In genomic region chr6:53894086-53894485, GRCh38 we compare ENCODE assay signal across 8 cellular contexts.
DNase-seq lines count a peak whose midpoint lies in the region; ATAC-seq and TF ChIP-seq lines count a peak whose summit lies in the region.

No MANE protein-coding gene starts in this region.

- H3K9me3 ChIP-seq in AG04450 (ENCODE audit: control insufficient read depth, insufficient read depth, low read length) (no peaks in the 10 kb centered on the region), transverse colon (no peaks in the 10 kb centered on the region), right lobe of liver (no peaks in the 10 kb centered on the region)

- WGBS in transverse colon (ENCODE audit: low coverage in 1 of 2), 2 donors: 31% methylated on average over 2 of the region's 2 CpGs; no CpG with 5 or more reads in 1 of the 2 donors
- WGBS in right lobe of liver (ENCODE audit: insufficient coverage, low coverage, low lambda C conversion rate, missing lambda C conversion rate): no CpG with 5 or more reads among the region's 2 CpGs

- H3K4me3 ChIP-seq in AG04450 (ENCODE audit: low read depth, low read length) (no peak overlapping the region), transverse colon (no peak overlapping the region), right lobe of liver (no peak overlapping the region)

- in situ Hi-C loops in transverse colon (cut with MboI; ENCODE audit: low pct_ligation_motif_present in 1 of 4, low pct_unique_long_range_greater_than_20kb in 1 of 4, low sequenced_read_pairs in 3 of 4): no loop called here

- intact Hi-C loops in transverse colon (cut with DNase I; ENCODE audit: low total_unique reads): loop anchor here (1.0 kb wide), 1 partner anchor 99 kb away; the partner anchor contains the start of gene LRRC1
- intact Hi-C loops in right lobe of liver (cut with DNase I): no loop called here

- no peaks in the 10 kb centered on the region for H3K4me1 ChIP-seq in transverse colon
- no peaks in the 10 kb centered on the region for H3K4me1 ChIP-seq in right lobe of liver

- H3K27me3 ChIP-seq in AG04450 (ENCODE audit: control insufficient read depth, insufficient read depth, low read length): no peaks in the 10 kb centered on the region
- no peaks in the 10 kb centered on the region for H3K27me3 ChIP-seq in transverse colon
- no peaks in the 10 kb centered on the region for H3K27me3 ChIP-seq in right lobe of liver

- POLR2A ChIA-PET in AG04450 (lab: Yijun Ruan, JAX): no interaction called here

- CTCF ChIA-PET in AG04450 (lab: Charles Lee): no interaction called here

- DNase-seq in AG04450 (ENCODE audit: low read depth, low spot score) (peak; percentile 6), NCI-H82 (lab: John Stamatoyannopoulos, UW) (peak; percentile 73), fibroblast of gingiva (ENCODE audit: low read depth) (peak; percentile 38), transverse colon (peak; percentile 18), GM19240 (ENCODE audit: insufficient read length, low spot score) (no peak), right lobe of liver (no peak)

- peak; percentile 65 for ATAC-seq in GM18517 (IDR thresholded peaks at IDR 0.05; ENCODE audit: unreplicated experiment)
- peak; percentile 63 for ATAC-seq in HG03045 (IDR thresholded peaks at IDR 0.05; ENCODE audit: unreplicated experiment)
- no peak for ATAC-seq in right lobe of liver

- TF ChIP-seq CTCF in AG04450 (IDR thresholded peaks at IDR 0.05; ENCODE audit: low read depth, low read length) (no peak), transverse colon (IDR thresholded peaks at IDR 0.05) (no peak), right lobe of liver (IDR thresholded peaks at IDR 0.05) (no peak)

- TF ChIP-seq POLR2A in transverse colon (IDR thresholded peaks at IDR 0.05) (no peak), right lobe of liver (IDR thresholded peaks at IDR 0.05) (no peak)

- H3K36me3 ChIP-seq in transverse colon (peaks cover 0 to 6% (median 3%) of the 10 kb centered on the region in 4 donors), right lobe of liver (no peaks in the 10 kb centered on the region)

- no peak for TF ChIP-seq EP300 in transverse colon (IDR thresholded peaks at IDR 0.05; ENCODE audit: low read depth)

- H3K27ac ChIP-seq in AG04450 (ENCODE audit: low read depth, low read length) (no peak overlapping the region), transverse colon (peak overlapping the region in 1 of 4 donors; percentile 9), right lobe of liver (no peak overlapping the region)

Comparison
In these comparisons a context has a peak if more than half of its experiments do, and no peak if none do; other contexts are left out.
1. DNase-seq: peak in AG04450 (single experiment), NCI-H82 (single experiment), fibroblast of gingiva (single experiment) and transverse colon (single experiment); none in GM19240 (single experiment) and right lobe of liver (0 of 3).
2. ATAC-seq: peak in GM18517 (single experiment) and HG03045 (single experiment); none in right lobe of liver (0 of 4).